Comparison of ENCODE assay signal across 2 cellular contexts in the genomic region with DNA sequence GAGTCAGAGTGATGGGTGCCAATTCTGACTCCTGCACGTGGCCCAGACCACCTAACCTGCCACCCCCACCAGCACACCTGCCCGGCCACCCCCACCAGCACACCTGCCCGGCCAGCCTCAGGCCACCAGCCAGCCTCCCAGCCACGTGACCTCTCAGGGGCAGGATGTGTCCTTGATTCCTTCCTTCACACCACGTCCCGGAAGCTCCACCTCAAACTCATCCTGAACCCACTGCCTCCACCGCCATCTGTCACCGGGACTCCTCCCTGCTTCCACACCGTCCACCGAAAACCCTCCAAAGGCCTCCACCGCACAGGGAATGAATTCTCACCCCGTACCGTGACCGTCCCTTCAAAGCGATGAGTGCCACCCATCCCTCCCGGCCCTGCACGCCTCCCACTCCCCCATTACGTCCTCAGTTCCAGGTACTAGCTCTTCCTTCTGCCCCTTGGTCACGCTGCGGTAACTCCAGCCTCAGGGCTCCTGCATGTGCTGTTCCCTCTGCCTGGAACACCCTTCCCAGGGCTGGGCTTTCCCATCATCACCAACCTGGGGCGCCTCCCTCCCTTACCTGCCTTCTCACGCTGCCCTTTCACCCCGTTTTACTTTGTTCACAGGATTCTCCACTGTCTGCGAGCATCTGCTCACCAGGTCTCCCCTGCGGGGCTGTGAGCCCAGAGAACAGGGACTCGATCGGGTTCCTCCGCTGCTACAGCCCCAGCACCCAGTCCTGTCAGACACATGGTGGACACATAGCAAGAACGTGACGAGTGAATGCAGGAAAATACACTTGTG.
TF ChIP-seq lines count a peak whose summit lies in the region.

No MANE protein-coding gene starts in this region.

TF ChIP-seq in IMR-90, 13 proteins besides CTCF, POLR2A, EP300 and RAD21:
- TF ChIP-seq BHLHE40 (IDR thresholded peaks at IDR 0.05; ENCODE audit: low read depth, low read length) (no peak), MXI1 (IDR thresholded peaks at IDR 0.05; ENCODE audit: borderline replicate concordance, low read depth, low read length) (no peak), MAFK (IDR thresholded peaks at IDR 0.05; ENCODE audit: low read depth, low read length) (no peak), MAZ (IDR thresholded peaks at IDR 0.05; ENCODE audit: borderline replicate concordance, low read depth, low read length) (no peak)

TF ChIP-seq in HepG2, 621 proteins besides CTCF, POLR2A, EP300 and RAD21:
- TF ChIP-seq ZNF569 (CRISPR knock-in tag; IDR thresholded peaks at IDR 0.05; ENCODE audit: borderline replicate concordance), result no peak
- no peak for TF ChIP-seq ZFP82 (CRISPR knock-in tag; IDR thresholded peaks at IDR 0.05; ENCODE audit: borderline replicate concordance)
- TF ChIP-seq, protein P1, sequence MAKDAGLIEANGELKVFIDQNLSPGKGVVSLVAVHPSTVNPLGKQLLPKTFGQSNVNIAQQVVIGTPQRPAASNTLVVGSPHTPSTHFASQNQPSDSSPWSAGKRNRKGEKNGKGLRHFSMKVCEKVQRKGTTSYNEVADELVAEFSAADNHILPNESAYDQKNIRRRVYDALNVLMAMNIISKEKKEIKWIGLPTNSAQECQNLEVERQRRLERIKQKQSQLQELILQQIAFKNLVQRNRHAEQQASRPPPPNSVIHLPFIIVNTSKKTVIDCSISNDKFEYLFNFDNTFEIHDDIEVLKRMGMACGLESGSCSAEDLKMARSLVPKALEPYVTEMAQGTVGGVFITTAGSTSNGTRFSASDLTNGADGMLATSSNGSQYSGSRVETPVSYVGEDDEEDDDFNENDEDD (CRISPR knock-in tag; IDR thresholded peaks at IDR 0.05; ENCODE audit: borderline replicate concordance), result no peak
- TF ChIP-seq ZNF629 (CRISPR knock-in tag; conservative IDR thresholded peaks at IDR 0.05), result no peak
- peak; percentile 45; the same call in 1 of the 2 replicates for TF ChIP-seq ZMYM3 (CRISPR knock-in tag; IDR thresholded peaks at IDR 0.05)
